Comparison of ENCODE assay signal across 23 cellular contexts in the genomic region with DNA sequence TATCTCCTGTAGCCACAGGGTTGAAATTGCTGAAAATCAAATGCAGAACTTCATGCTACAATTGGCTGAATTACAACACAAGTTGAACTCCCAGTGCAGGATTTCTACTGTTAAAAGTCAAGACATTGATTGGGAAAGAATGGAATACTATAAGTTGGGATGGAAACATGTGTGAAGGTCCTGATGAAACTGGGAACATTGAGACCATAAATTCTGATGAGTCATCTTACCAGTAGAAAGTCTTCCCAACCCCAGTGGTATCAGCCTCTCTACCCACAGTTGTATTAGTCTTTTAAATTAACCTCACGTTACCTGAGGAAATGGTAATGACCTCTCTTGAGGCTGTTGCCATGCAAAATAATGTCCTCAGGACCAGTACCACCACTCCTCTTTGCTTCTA.
"Had no signal": no experiment of that assay in that cellular context is flagged by ENCODE, and none has a peak within 500 bp of the region (broad histone marks: within the 10 kb centered on the region; RNA-seq: fewer than 3 reads in every experiment).

No MANE protein-coding gene starts in this region.

- ATAC-seq: effector memory CD8-positive, alpha-beta T cell; heart left ventricle; natural killer cell treated with Interleukin-12 subunit alpha and Interleukin-12 subunit beta and Interleukin-15 and Interleukin-18, amount 100 ng/mL, for 72 hours; right cardiac atrium had no signal

- H3K4me3 Mint-ChIP-seq: dendritic cell treated with granulocyte-macrophage colony-stimulating factor and Interleukin-4, amounts not matched to agents 40 ng/mL and 50 ng/mL, for 4 days; effector memory CD8-positive, alpha-beta T cell; mesothelial cell of epicardium; natural killer cell treated with Interleukin-12 subunit alpha and Interleukin-12 subunit beta and Interleukin-15 and Interleukin-18, amount 100 ng/mL, for 72 hours; neural progenitor cell had no signal

- H3K27me3 Mint-ChIP-seq: effector memory CD8-positive, alpha-beta T cell; natural killer cell treated with Interleukin-12 subunit alpha and Interleukin-12 subunit beta and Interleukin-15 and Interleukin-18, amount 100 ng/mL, for 72 hours had no signal

- H3K27ac ChIP-seq: epithelial cell of prostate, esophagus muscularis mucosa, heart left ventricle, neural progenitor cell, ovary, suprapubic skin, tibial artery, upper lobe of left lung, vagina had no signal

- H3K9me3 Mint-ChIP-seq: dendritic cell treated with granulocyte-macrophage colony-stimulating factor and Interleukin-4, amounts not matched to agents 40 ng/mL and 50 ng/mL, for 4 days; effector memory CD8-positive, alpha-beta T cell; mesothelial cell of epicardium; natural killer cell treated with Interleukin-12 subunit alpha and Interleukin-12 subunit beta and Interleukin-15 and Interleukin-18, amount 100 ng/mL, for 72 hours; neural progenitor cell had no signal

- H3K27me3 ChIP-seq: esophagus muscularis mucosa, heart left ventricle, neural progenitor cell, ovary, suprapubic skin, tibial artery, upper lobe of left lung, vagina had no signal

- H3K4me3 ChIP-seq: esophagus muscularis mucosa, heart left ventricle, neural progenitor cell, ovary, smooth muscle cell, suprapubic skin, tibial artery, upper lobe of left lung, vagina had no signal

- H3K36me3 Mint-ChIP-seq: mesothelial cell of epicardium; natural killer cell treated with Interleukin-12 subunit alpha and Interleukin-12 subunit beta and Interleukin-15 and Interleukin-18, amount 100 ng/mL, for 72 hours; neural progenitor cell had no signal

- H3K9me3 ChIP-seq: esophagus muscularis mucosa, heart left ventricle, ovary, suprapubic skin, tibial artery, upper lobe of left lung, vagina had no signal

- FAIRE-seq: colon, islet of Langerhans had no signal

- DNase-seq: effector memory CD8-positive, alpha-beta T cell; foreskin melanocyte; heart left ventricle; hippocampal formation; kidney glomerular epithelial cell; nucleus accumbens; ovary; right cardiac atrium; stimulated activated CD4-positive, alpha-beta T cell treated with anti-CD3 and anti-CD28 coated beads, Interleukin-2, amount 100 ng/mL, for 48 hours; stimulated activated naive CD4-positive, alpha-beta T cell treated with Interleukin-2 at 50 U/mL for 16 hours; tibial artery; upper lobe of left lung had no signal

- H3K4me1 ChIP-seq: suprapubic skin, tibial artery, upper lobe of left lung, vagina had no signal

- H3K36me3 ChIP-seq: esophagus muscularis mucosa, heart left ventricle, neural progenitor cell, ovary, suprapubic skin, tibial artery, upper lobe of left lung, vagina had no signal

- H3K27ac Mint-ChIP-seq: dendritic cell treated with granulocyte-macrophage colony-stimulating factor and Interleukin-4, amounts not matched to agents 40 ng/mL and 50 ng/mL, for 4 days; effector memory CD8-positive, alpha-beta T cell; mesothelial cell of epicardium; natural killer cell treated with Interleukin-12 subunit alpha and Interleukin-12 subunit beta and Interleukin-15 and Interleukin-18, amount 100 ng/mL, for 72 hours; neural progenitor cell had no signal
